ENCODE assay signal across 8 cellular contexts in the genomic region with DNA sequence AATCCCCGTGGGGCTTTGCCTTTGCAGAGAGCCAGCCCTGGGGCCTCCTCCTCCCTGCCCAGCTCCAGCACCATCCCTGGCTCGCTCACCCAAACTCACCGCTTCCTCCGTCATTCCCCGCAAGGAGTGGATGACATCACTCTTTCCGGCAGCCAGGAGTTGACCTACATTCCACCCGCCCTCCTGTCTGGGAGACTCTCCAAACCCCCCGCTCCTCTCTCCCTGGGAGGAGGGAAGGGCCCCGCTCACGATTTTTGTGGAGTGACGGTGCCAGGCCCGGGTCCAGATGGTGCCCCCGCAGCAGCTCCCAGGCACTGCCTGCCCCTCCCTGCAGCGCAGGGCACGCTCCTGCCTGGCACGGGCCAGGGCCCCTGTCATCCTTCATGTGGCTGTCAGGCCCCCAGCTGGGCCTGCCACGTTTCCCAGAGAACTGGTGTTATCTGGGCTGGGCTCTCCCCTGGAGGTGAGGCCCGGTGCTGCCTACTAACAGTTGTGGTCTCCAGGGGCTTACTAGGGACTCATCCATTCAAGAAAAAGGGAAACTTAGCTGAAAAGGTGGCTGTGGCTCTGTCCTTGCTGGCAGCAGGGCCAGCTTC. TPM values are rescaled to one million over a fixed set of nuclear protein-coding genes. Genes with fewer than 3 reads are reported as not detected.
A peak's percentile ranks its signal among the peaks of the same experiment; 100 is the strongest.
DNase-seq lines count a peak whose midpoint lies in the region; ATAC-seq and TF ChIP-seq lines count a peak whose summit lies in the region.

No MANE protein-coding gene starts in this region.

- H3K4me3 ChIP-seq in dorsolateral prefrontal cortex, result peak overlapping the region in 58 of 59 donors; percentile 8 to 64 (median 40)

- H3K27ac ChIP-seq in dorsolateral prefrontal cortex, result peak overlapping the region; percentile 31 to 96 (median 87)

- H3K27me3 ChIP-seq in dorsolateral prefrontal cortex, result no peaks in the 10 kb centered on the region

- ATAC-seq in HG03354 (IDR thresholded peaks at IDR 0.05; ENCODE audit: poor library complexity, severe bottlenecking, unreplicated experiment) (no peak), GM19452 (IDR thresholded peaks at IDR 0.05; ENCODE audit: unreplicated experiment) (no peak), HG03280 (IDR thresholded peaks at IDR 0.05; ENCODE audit: unreplicated experiment) (no peak)

- DNase-seq in DMS153 (lab: John Stamatoyannopoulos, UW) (peak; percentile 72), NCI-H2171 treated with DMSO at 0.1 percent for 48 hours (lab: John Stamatoyannopoulos, UW) (peak; percentile 99), dorsolateral prefrontal cortex (peak; percentile 49 to 94 (median 86)), medulla oblongata (ENCODE audit: extremely low spot score) (peak; percentile 87)
- DNase-seq in activated CD8-positive, alpha-beta memory T cell treated with anti-CD3 and anti-CD28 coated beads, Interleukin-2, amount 50 U/mL, for 48 hours, result no peak

- intact Hi-C loops in dorsolateral prefrontal cortex (cut with DNase I), result no loop called here

- peak in 13 of 56 donors; percentile 8 to 41 (median 17) for TF ChIP-seq CTCF in dorsolateral prefrontal cortex (IDR thresholded peaks at IDR 0.05 in 54 of 56, conservative IDR thresholded peaks at IDR 0.05 in 2 of 56; ENCODE audit: low read depth in 1 of 56, partially characterized antibody in 56 of 56)

RNA-seq across cellular contexts. Expression of gene NTNG2, which starts 52.3 kb away (rescaled TPM):
- total RNA-seq in dorsolateral prefrontal cortex, result 10 to 100 TPM; 21.7 to 81.3 (median 41.4) TPM
